ENCODE assay signal across 8 cellular contexts in genomic region chr17:50129946-50130777, GRCh38. TPM values are rescaled to one million over a fixed set of nuclear protein-coding genes. Genes with fewer than 3 reads are reported as not detected.
DNase-seq lines count a peak whose midpoint lies in the region; ATAC-seq and TF ChIP-seq lines count a peak whose summit lies in the region.

Gene SAMD14, minus strand, starts transcription at chr17:50130160. Its CDS starts 5,201 bp downstream, at chr17:50124959.

- no peaks in the 10 kb centered on the region for H3K9me3 Mint-ChIP-seq in GM23338
- no peaks in the 10 kb centered on the region for H3K9me3 Mint-ChIP-seq in activated CD8-positive, alpha-beta T cell treated with anti-CD3 and anti-CD28 coated beads, Interleukin-2, amount 10 ng/mL, durations not matched to agents 7 days and 5 days (ENCODE audit: insufficient read depth)

- POLR2A ChIA-PET in activated CD8-positive, alpha-beta T cell treated with anti-CD3 and anti-CD28 coated beads, Interleukin-2, amount 10 ng/mL, durations not matched to agents 7 days and 5 days (lab: Charles Lee), result interaction anchor here (0.6 to 1.1 kb wide), 3 partner anchors 17 to 31 kb away, joined by 3 to 4 read pairs (median 3); no protein-coding TSS in a partner anchor

- ATAC-seq in GM23338, result peak; percentile 27
- peak; percentile 65 for ATAC-seq in activated CD8-positive, alpha-beta T cell treated with anti-CD3 and anti-CD28 coated beads, Interleukin-2, amount 10 ng/mL, durations not matched to agents 7 days and 5 days
- peak; percentile 26 for ATAC-seq in omental fat pad (ENCODE audit: low FRiP score)
- ATAC-seq in GM18502 (IDR thresholded peaks at IDR 0.05; ENCODE audit: poor library complexity, unreplicated experiment), result no peak

- H3F3A ChIP-seq in GM23338 (replicated peaks; ENCODE audit: low read depth), result no peaks in the 10 kb centered on the region; the same call in 1 of the 2 replicates

- TF ChIP-seq CTCF in AG09309 (IDR thresholded peaks at IDR 0.05; ENCODE audit: control insufficient read depth, insufficient read depth, low read depth, low read length, missing control alignments) (no peak), GM23338 (conservative IDR thresholded peaks at IDR 0.05; ENCODE audit: low read depth in 2 of 2) (no peak), fibroblast of the aortic adventitia (IDR thresholded peaks at IDR 0.05; ENCODE audit: insufficient read depth, low read length) (no peak), omental fat pad (IDR thresholded peaks at IDR 0.05) (no peak)

- H3K9me2 ChIP-seq in GM23338 (ENCODE audit: insufficient read depth), result no peaks in the 10 kb centered on the region

- H3K36me3 ChIP-seq in GM23338 (ENCODE audit: insufficient read depth), result no peaks in the 10 kb centered on the region

- H3K79me2 ChIP-seq in GM23338 (replicated peaks; ENCODE audit: insufficient read depth), result no peaks in the 10 kb centered on the region

- H3K27me3 Mint-ChIP-seq in GM23338 (ENCODE audit: insufficient read depth, low read depth, poor library complexity), result peaks cover 37% of the 10 kb centered on the region
- peaks cover 36% of the 10 kb centered on the region for H3K27me3 Mint-ChIP-seq in activated CD8-positive, alpha-beta T cell treated with anti-CD3 and anti-CD28 coated beads, Interleukin-2, amount 10 ng/mL, durations not matched to agents 7 days and 5 days (ENCODE audit: low read depth)

- peaks cover 42% of the 10 kb centered on the region for H3K27me3 ChIP-seq in GM23338 (ENCODE audit: insufficient read depth)

- peaks cover 37% of the 10 kb centered on the region for H3K4me1 ChIP-seq in GM23338 (ENCODE audit: insufficient read depth)

- H3K27ac Mint-ChIP-seq in GM23338, result no peak within 1 kb of the TSS
- no peak within 1 kb of the TSS for H3K27ac Mint-ChIP-seq in activated CD8-positive, alpha-beta T cell treated with anti-CD3 and anti-CD28 coated beads, Interleukin-2, amount 10 ng/mL, durations not matched to agents 7 days and 5 days

- H3K4me1 Mint-ChIP-seq in GM23338, result peaks cover 62% of the 10 kb centered on the region
- H3K4me1 Mint-ChIP-seq in activated CD8-positive, alpha-beta T cell treated with anti-CD3 and anti-CD28 coated beads, Interleukin-2, amount 10 ng/mL, durations not matched to agents 7 days and 5 days (ENCODE audit: low read depth), result peaks cover 34% of the 10 kb centered on the region

- no peaks in the 10 kb centered on the region for H4K20me1 ChIP-seq in GM23338 (replicated peaks; ENCODE audit: insufficient read depth)

- no peak within 1 kb of the TSS for H3K27ac ChIP-seq in GM23338 (ENCODE audit: low read depth)

- peak within 1 kb of the TSS; percentile 57 for H3K4me3 ChIP-seq in AG09309 (ENCODE audit: control insufficient read depth, low read depth, low read length)
- H3K4me3 ChIP-seq in GM23338, result peak within 1 kb of the TSS; percentile 69
- H3K4me3 ChIP-seq in fibroblast of the aortic adventitia (ENCODE audit: low read depth, low read length), result peak within 1 kb of the TSS; percentile 59

- peak within 1 kb of the TSS; percentile 90 for H2AFZ ChIP-seq in GM23338

- DNase-seq in AG09309 (ENCODE audit: low read depth) (no peak), GM23338 (ENCODE audit: low spot score) (peak; percentile 59), fibroblast of the aortic adventitia (ENCODE audit: low read depth) (no peak), omental fat pad (ENCODE audit: low spot score) (no peak), medulla oblongata (ENCODE audit: extremely low spot score) (no peak), mesenteric fat pad (ENCODE audit: low spot score) (no peak)
- peak; percentile 44 for DNase-seq in activated CD8-positive, alpha-beta T cell treated with anti-CD3 and anti-CD28 coated beads, Interleukin-2, amount 10 ng/mL, durations not matched to agents 7 days and 5 days

- peak within 1 kb of the TSS; percentile 91 for H3K4me3 Mint-ChIP-seq in GM23338
- peak within 1 kb of the TSS; percentile 49 for H3K4me3 Mint-ChIP-seq in activated CD8-positive, alpha-beta T cell treated with anti-CD3 and anti-CD28 coated beads, Interleukin-2, amount 10 ng/mL, durations not matched to agents 7 days and 5 days

- no peaks in the 10 kb centered on the region for H3K36me3 Mint-ChIP-seq in GM23338 (ENCODE audit: low read depth)
- peaks cover 15% of the 10 kb centered on the region for H3K36me3 Mint-ChIP-seq in activated CD8-positive, alpha-beta T cell treated with anti-CD3 and anti-CD28 coated beads, Interleukin-2, amount 10 ng/mL, durations not matched to agents 7 days and 5 days (ENCODE audit: low read depth)

- H3K4me2 ChIP-seq in GM23338, result peak within 1 kb of the TSS; percentile 82

- CTCF ChIA-PET in activated CD8-positive, alpha-beta T cell treated with anti-CD3 and anti-CD28 coated beads, Interleukin-2, amount 10 ng/mL, durations not matched to agents 7 days and 5 days (lab: Charles Lee), result interaction anchor here (0.6 to 2.4 kb wide), 8 partner anchors 9 to 70 kb away, joined by 3 to 11 read pairs (median 4); partner anchors contain the start of genes PDK2 and PPP1R9B

TF ChIP-seq in GM23338, 12 proteins besides CTCF, POLR2A, EP300 and RAD21:
- TF ChIP-seq EZH2 (IDR thresholded peaks at IDR 0.05; ENCODE audit: low read depth, unreplicated experiment), result peak; percentile 33
- TF ChIP-seq ETS1 (IDR thresholded peaks at IDR 0.05), result no peak

RNA-seq across cellular contexts. Expression of gene SAMD14, which starts in this region (rescaled TPM):
- 1.3 and 4.7 TPM in 2 replicates for total RNA-seq in GM23338 (2014; rRNA removed; shearing (Covaris generic))
- polyA plus RNA-seq in GM23338 (2016; fragmentation: Nextera tagmentation; extraction: Ambion mirVana), result 0.70 and 0.97 TPM in 2 replicates
- total RNA-seq in activated CD8-positive, alpha-beta T cell treated with anti-CD3 and anti-CD28 coated beads, Interleukin-2, amount 10 ng/mL, durations not matched to agents 7 days and 5 days, result under 1 TPM; 0.50 to 0.55 TPM
- total RNA-seq in fibroblast of the aortic adventitia (ENCODE audit: low replicate concordance) (1.6 and 5.1 TPM in 2 replicates), omental fat pad (under 1 TPM in 2 of 4 donors, not detected in 2; 0.12 to 0.44 TPM), mesenteric fat pad (1.4 TPM)

Comparison
In these comparisons a context has a peak if more than half of its experiments do, and no peak if none do; other contexts are left out.
1. Peak in DNase-seq and ATAC-seq in activated CD8-positive, alpha-beta T cell treated with anti-CD3 and anti-CD28 coated beads, Interleukin-2, amount 10 ng/mL, durations not matched to agents 7 days and 5 days; RNA of the gene not detected or under 1 TPM.
2. Peak in ATAC-seq in omental fat pad; RNA of the gene not detected or under 1 TPM.